ENCODE assay signal across 1 cellular context in the genomic region with DNA sequence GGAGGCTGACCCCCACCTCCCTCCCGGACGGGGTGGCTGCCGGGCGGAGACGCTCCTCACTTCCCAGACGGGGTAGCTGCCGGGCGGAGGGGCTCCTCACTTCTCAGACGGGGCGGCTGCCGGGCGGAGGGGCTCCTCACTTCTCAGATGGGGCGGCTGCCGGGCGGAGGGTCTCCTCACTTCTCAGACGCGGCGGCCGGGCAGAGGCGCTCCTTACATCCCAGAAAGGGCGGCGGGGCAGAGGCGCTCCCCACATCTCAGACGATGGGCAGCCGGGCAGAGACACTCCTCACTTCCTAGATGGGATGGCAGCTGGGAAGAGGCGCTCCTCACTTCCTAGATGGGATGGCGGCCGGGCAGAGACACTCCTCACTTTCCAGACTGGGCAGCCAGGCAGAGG. TPM values are rescaled to one million over a fixed set of nuclear protein-coding genes. Genes with fewer than 3 reads are reported as not detected.
"Had no signal": no experiment of that assay in that cellular context is flagged by ENCODE, and none has a peak within 500 bp of the region (broad histone marks: within the 10 kb centered on the region; RNA-seq: fewer than 3 reads in every experiment).

No MANE protein-coding gene starts in this region.

RNA-seq across cellular contexts. Expression of gene ARHGAP9, which starts 28.1 kb away (rescaled TPM):
- total RNA-seq: NCI-H460 had no signal
